In the genomic region with DNA sequence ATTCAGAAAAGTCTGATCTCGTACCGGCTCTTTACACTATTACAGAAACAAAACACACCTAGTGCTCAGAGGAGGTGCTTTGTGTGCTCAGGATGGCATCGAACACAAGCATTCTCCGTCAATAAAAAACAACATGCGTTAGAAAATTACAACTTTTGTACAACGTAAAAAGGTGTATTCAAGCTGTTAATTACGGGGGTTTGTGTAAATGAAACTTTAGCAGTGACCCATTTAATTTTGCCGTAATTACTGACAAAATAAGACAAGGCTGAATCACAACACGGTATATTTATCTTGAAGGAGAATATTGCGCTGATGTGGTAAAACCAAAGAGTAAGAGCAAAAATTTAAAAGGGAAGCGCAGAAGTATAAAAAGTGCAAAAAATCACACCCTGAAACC, we compare ENCODE assay signal across 1 cellular context.
A peak's percentile ranks its signal among the peaks of the same experiment; 100 is the strongest.
TF ChIP-seq lines count a peak whose summit lies in the region.

No MANE protein-coding gene starts in this region.

TF ChIP-seq in H1, 55 proteins besides CTCF, POLR2A, EP300 and RAD21:
- TF ChIP-seq BRCA1 (IDR thresholded peaks at IDR 0.05; ENCODE audit: low read depth, low read length) (no peak), CBX8 (IDR thresholded peaks at IDR 0.05; ENCODE audit: borderline replicate concordance, low read depth, low read length) (0 out of 2 replicates have a peak, but pooled peaks have one; percentile 69)
